In the genomic region with DNA sequence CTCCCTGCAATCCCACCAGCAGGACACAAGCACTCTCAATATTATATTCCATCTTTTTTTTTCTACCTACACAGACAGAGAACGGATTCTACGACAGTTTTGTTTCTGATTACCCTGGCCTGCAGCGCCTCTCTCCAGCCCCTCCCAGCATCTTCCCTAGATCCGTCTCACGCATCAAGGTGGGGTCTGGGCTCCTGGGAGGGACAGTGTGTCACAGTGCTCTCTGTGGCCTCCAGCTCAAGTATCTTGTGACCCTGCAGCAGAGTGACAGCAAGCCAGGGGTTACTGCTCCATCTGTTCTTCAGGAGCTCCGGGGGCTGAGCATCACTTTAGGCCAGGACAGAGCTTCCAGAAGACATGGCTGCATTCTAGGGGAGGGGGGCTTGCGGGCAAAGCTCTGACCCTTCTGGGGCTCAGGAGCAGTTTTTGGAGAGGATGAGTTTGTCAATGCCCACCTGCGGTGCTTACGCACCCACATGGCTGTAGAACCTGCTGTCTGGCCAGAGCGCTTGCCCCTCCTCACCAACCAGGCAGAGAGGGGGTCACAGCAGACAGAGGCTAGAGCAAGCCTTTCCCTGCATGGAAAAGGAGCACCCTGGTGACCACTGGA, we compare ENCODE assay signal across 19 cellular contexts. TPM values are rescaled to one million over a fixed set of nuclear protein-coding genes. Genes with fewer than 3 reads are reported as not detected.
DNase-seq lines count a peak whose midpoint lies in the region; ATAC-seq, FAIRE-seq and TF ChIP-seq lines count a peak whose summit lies in the region.
"Had no signal": no experiment of that assay in that cellular context is flagged by ENCODE, and none has a peak within 500 bp of the region (broad histone marks: within the 10 kb centered on the region; RNA-seq: fewer than 3 reads in every experiment).

No MANE protein-coding gene starts in this region.

- peak overlapping the region; percentile 48; the same call in 1 of the 2 replicates for H3K4me2 ChIP-seq in K562 (ENCODE audit: insufficient read depth, low read length)
- H3K4me2 ChIP-seq: KMS-11 had no signal

- DNase-seq in activated CD8-positive, alpha-beta memory T cell treated with anti-CD3 and anti-CD28 coated beads, Interleukin-2, amount 50 U/mL, for 48 hours, result peak; percentile 56
- no peak for DNase-seq in activated CD8-positive, alpha-beta memory T cell treated with anti-CD3 and anti-CD28 coated beads, Interleukin-2, amount 50 U/mL, for 4 hours
- DNase-seq in NB4 (ENCODE audit: low read depth) (peak; percentile 16), K562 (ENCODE audit: extremely low read depth in 1 of 4, low spot score in 3 of 4) (peak in 1 of 4 experiments; percentile 43), BE2C (no peak), SW480 (ENCODE audit: low spot score) (no peak)
- no peak for DNase-seq in stimulated activated effector memory CD8-positive, alpha-beta T cell treated with anti-CD3 and anti-CD28 coated beads, Interleukin-12 subunit alpha, Interleukin-12 subunit beta, amount 100 ng/mL, for 72 hours (ENCODE audit: low spot score in 2 of 2)
- DNase-seq: COR-L47, NCI-H1048, NCI-H146, NCI-H2081, NCI-H510A, NCI-H774 had no signal

- H3K27ac Mint-ChIP-seq in stimulated activated effector memory CD8-positive, alpha-beta T cell treated with anti-CD3 and anti-CD28 coated beads, Interleukin-12 subunit alpha, Interleukin-12 subunit beta, amount 100 ng/mL, for 72 hours, result peak overlapping the region; percentile 45
- H3K27ac Mint-ChIP-seq: CD14-positive monocyte had no signal

- no peak overlapping the region for H3K4me3 Mint-ChIP-seq in stimulated activated effector memory CD8-positive, alpha-beta T cell treated with anti-CD3 and anti-CD28 coated beads, Interleukin-12 subunit alpha, Interleukin-12 subunit beta, amount 100 ng/mL, for 72 hours
- H3K4me3 Mint-ChIP-seq: CD14-positive monocyte had no signal

- CTCF ChIA-PET in K562 (lab: Yijun Ruan, JAX; ENCODE audit: low intra/inter-chr PET ratio), result no interaction called here

- TF ChIP-seq CTCF in NB4 (IDR thresholded peaks at IDR 0.05; ENCODE audit: low read depth, low read length) (no peak), K562 (IDR thresholded peaks at IDR 0.05 in 2 of 3, conservative IDR thresholded peaks at IDR 0.05 in 1 of 3; ENCODE audit: insufficient read depth in 2 of 3, low read depth in 1 of 3, low read length in 3 of 3) (no peak), BE2C (IDR thresholded peaks at IDR 0.05; ENCODE audit: low read depth, low read length) (no peak)

- no peaks in the 10 kb centered on the region for H3K79me2 ChIP-seq in K562 (ENCODE audit: control insufficient read depth, insufficient read depth, low read length)

- TF ChIP-seq RAD21 in K562 (CRISPR knock-in tag; conservative IDR thresholded peaks at IDR 0.05 in 1 of 2, IDR thresholded peaks at IDR 0.05 in 1 of 2), result no peak

- H4K20me1 ChIP-seq in K562 (replicated peaks; ENCODE audit: control insufficient read depth, insufficient read depth, low read length), result no peaks in the 10 kb centered on the region

- no peaks in the 10 kb centered on the region for H3K9me3 ChIP-seq in K562 (replicated peaks; ENCODE audit: control insufficient read depth, insufficient read depth, low read depth, low read length)
- H3K9me3 ChIP-seq in BE2C, result no peaks in the 10 kb centered on the region

- no TSS peak for BruUV-seq in K562 (replicated peaks; lab: Mats Ljungman, UMichigan)

- H3K9me3 Mint-ChIP-seq in stimulated activated effector memory CD8-positive, alpha-beta T cell treated with anti-CD3 and anti-CD28 coated beads, Interleukin-12 subunit alpha, Interleukin-12 subunit beta, amount 100 ng/mL, for 72 hours, result no peaks in the 10 kb centered on the region

- H3K36me3 ChIP-seq in K562 (ENCODE audit: control insufficient read depth, insufficient read depth, low read length) (no peaks in the 10 kb centered on the region), BE2C (no peaks in the 10 kb centered on the region)

- ATAC-seq in K562, result peak; percentile 33
- no peak for ATAC-seq in stimulated activated effector memory CD8-positive, alpha-beta T cell treated with anti-CD3 and anti-CD28 coated beads, Interleukin-12 subunit alpha, Interleukin-12 subunit beta, amount 100 ng/mL, for 72 hours
- ATAC-seq: HepG2 had no signal

- in situ Hi-C loops in K562 (cut with MboI), result no loop called here

- TF ChIP-seq POLR2A in NB4 (IDR thresholded peaks at IDR 0.05; ENCODE audit: extremely low read depth, insufficient read length) (no peak), K562 (conservative IDR thresholded peaks at IDR 0.05) (no peak)

- H3K27me3 ChIP-seq in K562 (ENCODE audit: control insufficient read depth in 2 of 2, insufficient read depth in 2 of 2, low read length in 2 of 2) (no peaks in the 10 kb centered on the region), BE2C (no peaks in the 10 kb centered on the region)

- peak overlapping the region; percentile 2 to 41; a peak in 3 of 4 replicates for H3K9ac ChIP-seq in K562 (ENCODE audit: insufficient read depth in 1 of 2, low read depth in 2 of 2, low read length in 2 of 2)
- H3K9ac ChIP-seq: KMS-11 had no signal

- intact Hi-C loops in K562 (cut with micrococcal nuclease), result no loop called here

- peaks cover 67% of the 10 kb centered on the region for H3K36me3 Mint-ChIP-seq in stimulated activated effector memory CD8-positive, alpha-beta T cell treated with anti-CD3 and anti-CD28 coated beads, Interleukin-12 subunit alpha, Interleukin-12 subunit beta, amount 100 ng/mL, for 72 hours
- H3K36me3 Mint-ChIP-seq: CD14-positive monocyte had no signal

- peaks cover 29% of the 10 kb centered on the region for H3K4me1 Mint-ChIP-seq in stimulated activated effector memory CD8-positive, alpha-beta T cell treated with anti-CD3 and anti-CD28 coated beads, Interleukin-12 subunit alpha, Interleukin-12 subunit beta, amount 100 ng/mL, for 72 hours

- H2AFZ ChIP-seq in K562 (ENCODE audit: low read depth, low read length), result peak overlapping the region; percentile 81

- peak overlapping the region; percentile 63 for H3K27ac ChIP-seq in K562 (ENCODE audit: extremely low read depth, low read depth, low read length)
- H3K27ac ChIP-seq: KMS-11 had no signal

- H3K9me1 ChIP-seq in K562 (ENCODE audit: control insufficient read depth, insufficient read depth, low read length), result no peaks in the 10 kb centered on the region

- POLR2A ChIA-PET in K562 (lab: Yijun Ruan, JAX), result interaction anchor here (0.7 to 3.3 kb wide), 3 partner anchors 17 to 159 kb away, joined by 3 to 11 read pairs (median 4); partner anchors contain the start of gene H2AZ2

- no peak for FAIRE-seq in K562 (lab: Jason Lieb, UNC)
- FAIRE-seq: GM19239, H54, HepG2 had no signal

- no peak for TF ChIP-seq EP300 in K562 (IDR thresholded peaks at IDR 0.05; ENCODE audit: low read length)

- H3K4me1 ChIP-seq in K562 (replicated peaks in 1 of 2; ENCODE audit: control insufficient read depth in 2 of 2, insufficient read depth in 2 of 2, low read length in 2 of 2) (peaks cover 18 to 39% of the 10 kb centered on the region in 2 experiments), BE2C (no peaks in the 10 kb centered on the region)

- no peak overlapping the region for H3K4me3 ChIP-seq in NB4 (ENCODE audit: low read depth, low read length)
- H3K4me3 ChIP-seq in K562, result no peak overlapping the region
- no peak overlapping the region for H3K4me3 ChIP-seq in BE2C (ENCODE audit: low read depth, low read length)

- WGBS in K562 (ENCODE audit: insufficient coverage, low coverage, missing lambda C conversion rate), result 56% methylated on average over 10 of the region's 10 CpGs

TF ChIP-seq in K562, 482 proteins besides CTCF, POLR2A, EP300 and RAD21 (continues in another document):
- TF ChIP-seq GTF2E2 (tag; IDR thresholded peaks at IDR 0.05), result no peak

RNA-seq across cellular contexts. Expression of gene MYO1G, which starts 22.6 kb away (rescaled TPM):
- 0.44 and 2.2 TPM in 2 replicates for total RNA-seq in K562 (2011; cell fraction: chromatin; rRNA removed; ENCODE audit: low replicate concordance)
- 1.2 and 1.3 TPM in 2 replicates for total RNA-seq in K562 (2011; cell fraction: nucleolus; rRNA removed)
- total RNA-seq in K562 (2011; cell fraction: nucleoplasm; rRNA removed), result 0.88 and 1.1 TPM in 2 replicates
- total RNA-seq in K562 (2014; rRNA removed), result 0.16 and 0.23 TPM in 2 replicates
- total RNA-seq in K562 (2014; rRNA removed; fragmentation: Illumina TruSeq; extraction: Trizol), result 0.06 and 0.11 TPM in 2 replicates
- 0.23 and 0.25 TPM in 2 replicates for total RNA-seq in K562 (2015; rRNA removed; fragmentation: Illumina TruSeq; extraction: Trizol)
- total RNA-seq in K562 (2021), result 0.62 and 0.72 TPM in 2 replicates
- 0.08 and 0.10 TPM in 2 replicates for polyA plus RNA-seq in K562 (2011; rRNA removed)
- 0.03 and 0.33 TPM in 2 replicates for polyA plus RNA-seq in K562 (2011; cell fraction: cytosol; rRNA removed)
- polyA plus RNA-seq in K562 (2011; cell fraction: nucleus; rRNA removed), result 0.39 and 1.3 TPM in 2 replicates
- polyA plus RNA-seq in K562 (2012), result 0.30 and 0.71 TPM in 2 replicates
- polyA plus RNA-seq in K562 (2014; fragmentation: Illumina TruSeq; extraction: Trizol), result 0.04 and 0.26 TPM in 2 replicates
- polyA plus RNA-seq in K562 (2014; fragmentation: Nextera tagmentation; extraction: Ambion mirVana), result under 1 TPM in 1 of 2 experiments, not detected in 1; 0.03 TPM
- polyA plus RNA-seq in K562 (2014; rRNA removed), result 0.16 and 0.26 TPM in 2 replicates
- polyA minus RNA-seq in K562 (2011; rRNA and poly(A)+ RNA removed), result 0.27 and 0.28 TPM in 2 replicates
- 0.73 and 0.86 TPM in 2 replicates for polyA minus RNA-seq in K562 (2011; cell fraction: cytosol; rRNA and poly(A)+ RNA removed)
- polyA minus RNA-seq in K562 (2011; cell fraction: nucleus; rRNA and poly(A)+ RNA removed), result 1.3 and 1.5 TPM in 2 replicates
- polyA plus RNA-seq in BE2C (2012; ENCODE audit: insufficient read depth, insufficient read length, low read depth), result not detected
- total RNA-seq: M059J had no signal

RNA-seq across cellular contexts. Expression of gene CCM2, which starts 43.7 kb away (rescaled TPM):
- total RNA-seq in K562 (2011; cell fraction: chromatin; rRNA removed; ENCODE audit: low replicate concordance), result 44.0 and 75.1 TPM in 2 replicates
- total RNA-seq in K562 (2011; cell fraction: nucleolus; rRNA removed), result 40.9 and 43.2 TPM in 2 replicates
- total RNA-seq in K562 (2011; cell fraction: nucleoplasm; rRNA removed), result 50.7 and 64.6 TPM in 2 replicates
- total RNA-seq in K562 (2014; rRNA removed), result 38.6 and 46.5 TPM in 2 replicates
- 9.5 and 12.4 TPM in 2 replicates for total RNA-seq in K562 (2014; rRNA removed; fragmentation: Illumina TruSeq; extraction: Trizol)
- total RNA-seq in K562 (2015; rRNA removed; fragmentation: Illumina TruSeq; extraction: Trizol), result 15.8 and 17.9 TPM in 2 replicates
- 33.9 and 35.2 TPM in 2 replicates for total RNA-seq in K562 (2021)
- 28.8 and 35.2 TPM in 2 replicates for polyA plus RNA-seq in K562 (2011; rRNA removed)
- 33.7 and 78.6 TPM in 2 replicates for polyA plus RNA-seq in K562 (2011; cell fraction: cytosol; rRNA removed)
- polyA plus RNA-seq in K562 (2011; cell fraction: nucleus; rRNA removed), result 40.1 and 81.8 TPM in 2 replicates
- 28.0 and 45.2 TPM in 2 replicates for polyA plus RNA-seq in K562 (2012)
- 25.9 and 30.9 TPM in 2 replicates for polyA plus RNA-seq in K562 (2014; fragmentation: Illumina TruSeq; extraction: Trizol)
- polyA plus RNA-seq in K562 (2014; fragmentation: Nextera tagmentation; extraction: Ambion mirVana), result 1 to 10 TPM in 1 of 2 experiments, under 1 TPM in 1; 0.41 to 2.0 TPM
- 29.3 and 36.1 TPM in 2 replicates for polyA plus RNA-seq in K562 (2014; rRNA removed)
- 15.6 and 28.1 TPM in 2 replicates for polyA minus RNA-seq in K562 (2011; rRNA and poly(A)+ RNA removed)
- 27.2 and 30.5 TPM in 2 replicates for polyA minus RNA-seq in K562 (2011; cell fraction: cytosol; rRNA and poly(A)+ RNA removed)
- 15.8 and 18.1 TPM in 2 replicates for polyA minus RNA-seq in K562 (2011; cell fraction: nucleus; rRNA and poly(A)+ RNA removed)
- polyA plus RNA-seq in BE2C (2012; ENCODE audit: insufficient read depth, insufficient read length, low read depth), result 42.7 TPM

Comparison
In these comparisons a context has a peak if more than half of its experiments do, and no peak if none do; other contexts are left out.
1. DNase-seq: peak in activated CD8-positive, alpha-beta memory T cell treated with anti-CD3 and anti-CD28 coated beads, Interleukin-2, amount 50 U/mL, for 48 hours (single experiment) and NB4 (single experiment); none in activated CD8-positive, alpha-beta memory T cell treated with anti-CD3 and anti-CD28 coated beads, Interleukin-2, amount 50 U/mL, for 4 hours (single experiment), stimulated activated effector memory CD8-positive, alpha-beta T cell treated with anti-CD3 and anti-CD28 coated beads, Interleukin-12 subunit alpha, Interleukin-12 subunit beta, amount 100 ng/mL, for 72 hours (0 of 2), BE2C (single experiment) and SW480 (single experiment).